1 cellular context compared by ENCODE assay signal in genomic region chr22:35525687-35526332, GRCh38.
TF ChIP-seq lines count a peak whose summit lies in the region.

No MANE protein-coding gene starts in this region.

TF ChIP-seq in HepG2, 621 proteins besides CTCF, POLR2A, EP300 and RAD21 (continued from another document):
- TF ChIP-seq ZBTB49 (CRISPR knock-in tag; IDR thresholded peaks at IDR 0.05; ENCODE audit: borderline replicate concordance), result no peak
- TF ChIP-seq, protein P1, sequence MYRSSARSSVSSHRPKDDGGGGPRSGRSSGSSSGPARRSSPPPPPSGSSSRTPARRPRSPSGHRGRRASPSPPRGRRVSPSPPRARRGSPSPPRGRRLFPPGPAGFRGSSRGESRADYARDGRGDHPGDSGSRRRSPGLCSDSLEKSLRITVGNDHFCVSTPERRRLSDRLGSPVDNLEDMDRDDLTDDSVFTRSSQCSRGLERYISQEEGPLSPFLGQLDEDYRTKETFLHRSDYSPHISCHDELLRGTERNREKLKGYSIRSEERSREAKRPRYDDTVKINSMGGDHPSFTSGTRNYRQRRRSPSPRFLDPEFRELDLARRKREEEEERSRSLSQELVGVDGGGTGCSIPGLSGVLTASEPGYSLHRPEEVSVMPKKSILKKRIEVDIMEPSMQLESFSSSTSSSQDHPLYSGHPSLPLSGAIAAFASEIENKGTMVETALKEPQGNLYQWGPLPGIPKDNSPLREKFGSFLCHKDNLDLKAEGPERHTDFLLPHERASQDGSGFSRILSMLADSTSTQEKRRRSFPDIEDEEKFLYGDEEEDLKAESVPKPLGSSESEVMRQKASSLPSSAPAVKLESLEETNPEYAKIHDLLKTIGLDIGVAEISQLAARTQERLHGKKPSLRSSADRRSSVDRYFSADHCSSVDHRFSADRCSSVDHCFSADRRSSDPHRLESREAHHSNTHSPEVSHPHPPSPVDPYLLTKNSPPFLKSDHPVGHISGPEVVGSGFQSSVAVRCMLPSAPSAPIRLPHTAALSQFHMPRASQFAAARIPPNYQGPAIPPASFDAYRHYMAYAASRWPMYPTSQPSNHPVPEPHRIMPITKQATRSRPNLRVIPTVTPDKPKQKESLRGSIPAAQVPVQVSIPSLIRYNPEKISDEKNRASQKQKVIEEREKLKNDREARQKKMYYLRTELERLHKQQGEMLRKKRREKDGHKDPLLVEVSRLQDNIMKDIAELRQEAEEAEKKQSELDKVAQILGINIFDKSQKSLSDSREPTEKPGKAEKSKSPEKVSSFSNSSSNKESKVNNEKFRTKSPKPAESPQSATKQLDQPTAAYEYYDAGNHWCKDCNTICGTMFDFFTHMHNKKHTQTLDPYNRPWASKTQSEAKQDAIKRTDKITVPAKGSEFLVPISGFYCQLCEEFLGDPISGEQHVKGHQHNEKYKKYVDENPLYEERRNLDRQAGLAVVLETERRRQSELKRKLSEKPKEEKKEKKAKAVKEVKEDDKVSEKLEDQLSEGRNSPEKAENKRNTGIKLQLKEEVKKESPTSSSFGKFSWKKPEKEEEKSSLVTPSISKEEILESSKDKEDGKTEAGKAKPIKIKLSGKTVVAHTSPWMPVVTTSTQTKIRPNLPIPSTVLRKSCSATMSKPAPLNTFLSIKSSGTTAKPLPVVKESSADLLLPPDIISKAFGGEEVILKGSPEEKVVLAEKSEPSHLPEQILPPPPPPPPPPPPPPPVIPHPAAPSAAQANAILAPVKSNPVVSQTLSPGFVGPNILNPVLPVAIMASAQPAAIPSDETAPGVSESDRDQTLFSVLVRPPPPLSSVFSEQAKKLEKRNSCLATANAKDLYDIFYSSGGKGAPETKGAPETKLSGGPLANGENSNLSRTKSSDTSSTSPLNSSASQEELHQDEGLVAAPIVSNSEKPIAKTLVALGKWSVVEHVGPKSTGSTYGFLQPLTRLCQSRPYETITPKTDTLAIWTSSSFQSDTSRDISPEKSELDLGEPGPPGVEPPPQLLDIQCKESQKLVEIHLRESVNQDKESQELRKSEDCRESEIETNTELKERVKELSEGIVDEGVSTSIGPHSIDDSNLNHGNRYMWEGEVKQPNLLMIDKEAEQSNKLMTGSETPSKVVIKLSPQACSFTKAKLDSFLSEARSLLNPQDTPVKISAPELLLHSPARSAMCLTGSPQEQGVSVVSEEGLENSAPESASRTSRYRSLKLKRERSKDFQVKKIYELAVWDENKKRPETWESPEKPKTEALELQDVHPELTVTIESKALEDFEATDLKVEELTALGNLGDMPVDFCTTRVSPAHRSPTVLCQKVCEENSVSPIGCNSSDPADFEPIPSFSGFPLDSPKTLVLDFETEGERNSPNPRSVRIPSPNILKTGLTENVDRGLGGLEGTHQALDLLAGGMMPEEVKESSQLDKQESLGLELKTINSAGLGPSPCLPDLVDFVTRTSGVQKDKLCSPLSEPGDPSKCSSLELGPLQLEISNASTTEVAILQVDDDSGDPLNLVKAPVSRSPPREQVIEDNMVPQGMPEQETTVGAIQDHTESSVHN (CRISPR knock-in tag; IDR thresholded peaks at IDR 0.05), result no peak
- no peak for TF ChIP-seq ZNF207 (IDR thresholded peaks at IDR 0.05; ENCODE audit: borderline replicate concordance)
- no peak for TF ChIP-seq HNRNPK (IDR thresholded peaks at IDR 0.05; ENCODE audit: low read depth, low read length, poor library complexity, severe bottlenecking)
- no peak for TF ChIP-seq ZNF619 (CRISPR knock-in tag; IDR thresholded peaks at IDR 0.05)
- no peak for TF ChIP-seq ZNF142 (CRISPR knock-in tag; IDR thresholded peaks at IDR 0.05)
- TF ChIP-seq TRIM22 (IDR thresholded peaks at IDR 0.05), result no peak
- TF ChIP-seq TSC22D2 (CRISPR knock-in tag; IDR thresholded peaks at IDR 0.05; ENCODE audit: borderline replicate concordance), result no peak
- TF ChIP-seq GZF1 (CRISPR knock-in tag; IDR thresholded peaks at IDR 0.05), result no peak
- TF ChIP-seq FOXM1 (CRISPR knock-in tag; IDR thresholded peaks at IDR 0.05), result no peak
- TF ChIP-seq YEATS4 (CRISPR knock-in tag; IDR thresholded peaks at IDR 0.05; ENCODE audit: borderline replicate concordance), result no peak
- TF ChIP-seq ZNF746 (CRISPR knock-in tag; IDR thresholded peaks at IDR 0.05), result no peak
- TF ChIP-seq, protein P2, sequence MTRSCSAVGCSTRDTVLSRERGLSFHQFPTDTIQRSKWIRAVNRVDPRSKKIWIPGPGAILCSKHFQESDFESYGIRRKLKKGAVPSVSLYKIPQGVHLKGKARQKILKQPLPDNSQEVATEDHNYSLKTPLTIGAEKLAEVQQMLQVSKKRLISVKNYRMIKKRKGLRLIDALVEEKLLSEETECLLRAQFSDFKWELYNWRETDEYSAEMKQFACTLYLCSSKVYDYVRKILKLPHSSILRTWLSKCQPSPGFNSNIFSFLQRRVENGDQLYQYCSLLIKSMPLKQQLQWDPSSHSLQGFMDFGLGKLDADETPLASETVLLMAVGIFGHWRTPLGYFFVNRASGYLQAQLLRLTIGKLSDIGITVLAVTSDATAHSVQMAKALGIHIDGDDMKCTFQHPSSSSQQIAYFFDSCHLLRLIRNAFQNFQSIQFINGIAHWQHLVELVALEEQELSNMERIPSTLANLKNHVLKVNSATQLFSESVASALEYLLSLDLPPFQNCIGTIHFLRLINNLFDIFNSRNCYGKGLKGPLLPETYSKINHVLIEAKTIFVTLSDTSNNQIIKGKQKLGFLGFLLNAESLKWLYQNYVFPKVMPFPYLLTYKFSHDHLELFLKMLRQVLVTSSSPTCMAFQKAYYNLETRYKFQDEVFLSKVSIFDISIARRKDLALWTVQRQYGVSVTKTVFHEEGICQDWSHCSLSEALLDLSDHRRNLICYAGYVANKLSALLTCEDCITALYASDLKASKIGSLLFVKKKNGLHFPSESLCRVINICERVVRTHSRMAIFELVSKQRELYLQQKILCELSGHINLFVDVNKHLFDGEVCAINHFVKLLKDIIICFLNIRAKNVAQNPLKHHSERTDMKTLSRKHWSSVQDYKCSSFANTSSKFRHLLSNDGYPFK (CRISPR knock-in tag; IDR thresholded peaks at IDR 0.05; ENCODE audit: borderline replicate concordance), result no peak
- TF ChIP-seq ATF1 (CRISPR knock-in tag; IDR thresholded peaks at IDR 0.05), result no peak
- TF ChIP-seq NKX3-1 (CRISPR knock-in tag; IDR thresholded peaks at IDR 0.05), result no peak
- no peak for TF ChIP-seq MBD4 (IDR thresholded peaks at IDR 0.05; ENCODE audit: borderline replicate concordance, low read length)
